In genomic region chr5:61301820-61302563, GRCh38 we compare ENCODE assay signal across 9 cellular contexts. TPM values are rescaled to one million over a fixed set of nuclear protein-coding genes. Genes with fewer than 3 reads are reported as not detected.
A peak's percentile ranks its signal among the peaks of the same experiment; 100 is the strongest.
DNase-seq lines count a peak whose midpoint lies in the region; ATAC-seq and TF ChIP-seq lines count a peak whose summit lies in the region.
"Had no signal": no experiment of that assay in that cellular context is flagged by ENCODE, and none has a peak within 500 bp of the region (broad histone marks: within the 10 kb centered on the region; RNA-seq: fewer than 3 reads in every experiment).

No MANE protein-coding gene starts in this region.

- H4K20me1 ChIP-seq in PC-3 (ENCODE audit: low read length) (no peaks in the 10 kb centered on the region), Karpas-422 (ENCODE audit: insufficient read depth, low read depth, low read length) (no peaks in the 10 kb centered on the region)

- ATAC-seq in PC-3 (peak; percentile 86), HG03460 (IDR thresholded peaks at IDR 0.05; ENCODE audit: unreplicated experiment) (no peak), HG03097 (IDR thresholded peaks at IDR 0.05; ENCODE audit: low FRiP score, unreplicated experiment) (no peak)

- no peak overlapping the region for H3K4me3 Mint-ChIP-seq in mesothelial cell of epicardium

- H3K36me3 Mint-ChIP-seq in mesothelial cell of epicardium: no peaks in the 10 kb centered on the region
- H3K36me3 Mint-ChIP-seq: CD14-positive monocyte had no signal

- TF ChIP-seq CTCF in PC-3 (conservative IDR thresholded peaks at IDR 0.05; ENCODE audit: low read depth, low read length): no peak
- TF ChIP-seq CTCF in epithelial cell of esophagus (IDR thresholded peaks at IDR 0.05; ENCODE audit: insufficient read depth, low read depth, low read length, missing control alignments): no peak
- no peak for TF ChIP-seq CTCF in mesothelial cell of epicardium (IDR thresholded peaks at IDR 0.05; ENCODE audit: unreplicated experiment)

- H3K27me3 ChIP-seq in PC-3 (ENCODE audit: low read length) (no peaks in the 10 kb centered on the region), Karpas-422 (ENCODE audit: low read length) (no peaks in the 10 kb centered on the region)

- H3K27ac ChIP-seq in PC-3 (ENCODE audit: low read length) (peak overlapping the region; percentile 97), Karpas-422 (ENCODE audit: low read length) (no peak overlapping the region)

- in situ Hi-C loops in ACHN (cut with HindIII; ENCODE audit: low pct_ligation_motif_present, low pct_unique_long_range_greater_than_20kb, low sequenced_read_pairs): no loop called here

- peak overlapping the region; percentile 63 for H3K4me3 ChIP-seq in PC-3 (ENCODE audit: low read length)
- peak overlapping the region; percentile 9 for H3K4me3 ChIP-seq in epithelial cell of esophagus (ENCODE audit: low read length)
- H3K4me3 ChIP-seq in Karpas-422 (ENCODE audit: low read length): no peak overlapping the region

- H3K9me2 ChIP-seq in PC-3 (replicated peaks; ENCODE audit: low read length) (no peaks in the 10 kb centered on the region), Karpas-422 (replicated peaks; ENCODE audit: insufficient read depth, low read length) (no peaks in the 10 kb centered on the region)

- H3K9me3 ChIP-seq in PC-3 (ENCODE audit: low read length): no peaks in the 10 kb centered on the region
- no peaks in the 10 kb centered on the region for H3K9me3 ChIP-seq in Karpas-422 (ENCODE audit: low read length)

- BruUV-seq in PC-3 (replicated peaks; lab: Mats Ljungman, UMichigan): TSS peak; percentile 89

- H3K9me3 Mint-ChIP-seq in mesothelial cell of epicardium: no peaks in the 10 kb centered on the region

- POLR2A ChIA-PET in PC-3 (lab: Charles Lee; ENCODE audit: unreplicated experiment): interaction anchor here (0.6 kb wide), 2 partner anchors 24 to 355 kb away, joined by 5 to 6 read pairs; no protein-coding TSS in a partner anchor

- peak overlapping the region; percentile 40 for H3K27ac Mint-ChIP-seq in mesothelial cell of epicardium
- H3K27ac Mint-ChIP-seq: CD14-positive monocyte had no signal

- CTCF ChIA-PET in PC-3 (lab: Charles Lee): no interaction called here

- H3K4me1 Mint-ChIP-seq in mesothelial cell of epicardium: peaks cover 27% of the 10 kb centered on the region

- no peaks in the 10 kb centered on the region for H3F3A ChIP-seq in PC-3 (ENCODE audit: low read length, unreplicated experiment)

- DNase-seq in ACHN: peak; percentile 98
- DNase-seq in PC-3: peak; percentile 94
- peak; percentile 97 for DNase-seq in epithelial cell of esophagus (ENCODE audit: low read depth)
- DNase-seq in mesothelial cell of epicardium (ENCODE audit: low spot score in 2 of 2, unreplicated experiment in 2 of 2): no peak
- DNase-seq in NCI-H1436 treated with DMSO at 0.1 percent for 48 hours (lab: John Stamatoyannopoulos, UW): no peak
- DNase-seq in Karpas-422: no peak

- peak overlapping the region; percentile 91 for H3K9ac ChIP-seq in PC-3 (ENCODE audit: low read length)
- no peak overlapping the region for H3K9ac ChIP-seq in Karpas-422 (ENCODE audit: low read length)

- H2AFZ ChIP-seq in PC-3 (ENCODE audit: low read length) (no peak overlapping the region), Karpas-422 (ENCODE audit: low read length) (no peak overlapping the region)

- intact Hi-C loops in PC-3 (cut with micrococcal nuclease): loop anchor here (5.0 kb wide), 1 partner anchor 355 kb away; the partner anchor contains the start of genes ERCC8 and NDUFAF2

- H3K4me1 ChIP-seq in PC-3 (ENCODE audit: insufficient read depth, low read length): peaks cover 76% of the 10 kb centered on the region
- no peaks in the 10 kb centered on the region for H3K4me1 ChIP-seq in Karpas-422 (ENCODE audit: low read length)

- H3K36me3 ChIP-seq in PC-3 (ENCODE audit: low read depth, low read length): 0 out of 2 replicates have a peak, but pooled peaks cover 3% of the 10 kb centered on the region
- no peaks in the 10 kb centered on the region for H3K36me3 ChIP-seq in Karpas-422 (ENCODE audit: insufficient read depth, low read length)

- H3K27me3 Mint-ChIP-seq in mesothelial cell of epicardium (ENCODE audit: low read depth): no peaks in the 10 kb centered on the region

- peak overlapping the region; percentile 74 for H3K4me2 ChIP-seq in PC-3 (ENCODE audit: low read length)
- H3K4me2 ChIP-seq in Karpas-422 (ENCODE audit: low read depth, low read length, poor library complexity, severe bottlenecking): no peak overlapping the region

- H3K79me2 ChIP-seq in PC-3 (ENCODE audit: low read length) (peaks cover 42% of the 10 kb centered on the region), Karpas-422 (ENCODE audit: low read length) (no peaks in the 10 kb centered on the region)

RNA-seq across cellular contexts. Expression of gene ZSWIM6, which starts 30.1 kb away (rescaled TPM):
- 3.4 and 4.3 TPM in 2 replicates for total RNA-seq in PC-3 (2014; rRNA removed)
- total RNA-seq in mesothelial cell of epicardium: 33.9 to 35.9 TPM (median 34.8 TPM) in 3 replicates
- total RNA-seq in Karpas-422 (2014; rRNA removed; shearing (Covaris generic); ENCODE audit: low replicate concordance): 1.7 and 4.2 TPM in 2 replicates

Comparison
In these comparisons a context has a peak if more than half of its experiments do, and no peak if none do; other contexts are left out.
1. DNase-seq: peak in ACHN (single experiment), PC-3 (single experiment) and epithelial cell of esophagus (single experiment); none in mesothelial cell of epicardium (0 of 2), NCI-H1436 treated with DMSO at 0.1 percent for 48 hours (single experiment) and Karpas-422 (single experiment).